ENCODE assay signal across 21 cellular contexts in the genomic region with DNA sequence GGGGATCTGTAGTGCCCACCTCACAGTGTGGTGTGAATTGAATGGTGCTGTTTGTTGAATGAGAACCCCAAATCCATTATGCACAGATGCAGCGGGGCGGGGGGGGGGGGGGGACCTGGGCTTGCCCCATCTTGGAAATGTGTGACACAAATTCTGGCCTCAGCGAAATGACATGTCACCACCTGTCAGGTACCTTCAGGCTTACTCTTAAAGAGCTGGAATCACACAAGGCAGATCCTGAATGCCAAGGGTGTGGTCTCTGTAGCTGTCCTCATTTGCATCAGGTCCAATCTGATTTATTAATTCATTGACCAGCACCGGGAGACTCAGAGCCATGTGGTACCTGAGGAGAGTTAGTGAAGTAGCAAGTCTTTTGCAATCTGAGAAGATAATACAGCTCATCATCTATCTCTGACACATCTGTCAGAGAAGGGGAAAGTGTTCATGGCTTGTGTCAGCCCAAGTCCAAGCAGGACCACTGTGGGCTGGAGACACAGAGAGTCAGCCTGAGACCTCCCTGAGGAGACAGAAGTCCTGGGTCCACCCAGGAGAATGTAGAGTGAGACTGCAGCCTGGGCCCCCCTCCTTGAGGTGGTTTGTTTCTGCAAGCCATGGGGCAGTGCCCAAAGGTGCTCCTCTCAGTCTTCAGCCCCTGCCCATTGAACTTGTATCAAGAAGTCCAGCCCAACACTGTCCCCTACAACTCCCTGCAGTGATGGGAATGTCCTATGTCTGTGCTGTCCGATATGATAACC. TPM values are rescaled to one million over a fixed set of nuclear protein-coding genes. Genes with fewer than 3 reads are reported as not detected.
DNase-seq lines count a peak whose midpoint lies in the region; TF ChIP-seq lines count a peak whose summit lies in the region.
"Had no signal": no experiment of that assay in that cellular context is flagged by ENCODE, and none has a peak within 500 bp of the region (broad histone marks: within the 10 kb centered on the region; RNA-seq: fewer than 3 reads in every experiment).

No MANE protein-coding gene starts in this region.

- no peak overlapping the region for H3K4me3 ChIP-seq in coronary artery
- H3K4me3 ChIP-seq: A549, BLaER1 had no signal

- intact Hi-C loops in posterior vena cava (cut with DNase I): no loop called here

- H3K27ac ChIP-seq in coronary artery: no peak overlapping the region
- H3K27ac ChIP-seq: A549, BLaER1, HL-60, KMS-11 had no signal

- DNase-seq in activated effector memory CD4-positive, alpha-beta T cell treated with anti-CD3 and anti-CD28 coated beads, Interleukin-2, amount 50 U/mL, for 16 hours: peak; percentile 37
- DNase-seq in activated effector memory CD4-positive, alpha-beta T cell treated with Interleukin-2 at 50 U/mL for 16 hours: no peak
- DNase-seq in coronary artery (ENCODE audit: low spot score): peak; percentile 29
- peak; percentile 36 for DNase-seq in posterior vena cava (ENCODE audit: low spot score)
- DNase-seq in ureter (ENCODE audit: low spot score): peak; percentile 27
- DNase-seq in EL: no peak
- no peak for DNase-seq in NCI-H1417 (lab: John Stamatoyannopoulos, UW)
- no peak for DNase-seq in putamen (ENCODE audit: low spot score)
- DNase-seq: CD8-positive, alpha-beta T cell; DMS79; MV-4-11; NCI-H1417 treated with DMSO at 0.1 percent for 48 hours; NCI-H187 treated with DMSO at 0.1 percent for 48 hours; NCI-H2227 treated with DMSO at 0.1 percent for 48 hours; NCI-H524; NCI-H82; RPMI8226 had no signal

- TF ChIP-seq CTCF in coronary artery (IDR thresholded peaks at IDR 0.05): no peak

RNA-seq across cellular contexts. Expression of gene ADCYAP1R1, which starts 46.7 kb away (rescaled TPM):
- 1 to 10 TPM; 1.8 to 4.3 TPM for total RNA-seq in posterior vena cava
- 2.6 TPM for total RNA-seq in ureter
- total RNA-seq: CD8-positive, alpha-beta T cell had no signal

Comparison
In these comparisons a context has a peak if more than half of its experiments do, and no peak if none do; other contexts are left out.
1. DNase-seq: peak in activated effector memory CD4-positive, alpha-beta T cell treated with anti-CD3 and anti-CD28 coated beads, Interleukin-2, amount 50 U/mL, for 16 hours (single experiment), coronary artery (single experiment), posterior vena cava (single experiment) and ureter (single experiment); none in activated effector memory CD4-positive, alpha-beta T cell treated with Interleukin-2 at 50 U/mL for 16 hours (single experiment), EL (single experiment), NCI-H1417 (0 of 3) and putamen (single experiment).